Comparison of ENCODE assay signal across 8 cellular contexts in the genomic region with DNA sequence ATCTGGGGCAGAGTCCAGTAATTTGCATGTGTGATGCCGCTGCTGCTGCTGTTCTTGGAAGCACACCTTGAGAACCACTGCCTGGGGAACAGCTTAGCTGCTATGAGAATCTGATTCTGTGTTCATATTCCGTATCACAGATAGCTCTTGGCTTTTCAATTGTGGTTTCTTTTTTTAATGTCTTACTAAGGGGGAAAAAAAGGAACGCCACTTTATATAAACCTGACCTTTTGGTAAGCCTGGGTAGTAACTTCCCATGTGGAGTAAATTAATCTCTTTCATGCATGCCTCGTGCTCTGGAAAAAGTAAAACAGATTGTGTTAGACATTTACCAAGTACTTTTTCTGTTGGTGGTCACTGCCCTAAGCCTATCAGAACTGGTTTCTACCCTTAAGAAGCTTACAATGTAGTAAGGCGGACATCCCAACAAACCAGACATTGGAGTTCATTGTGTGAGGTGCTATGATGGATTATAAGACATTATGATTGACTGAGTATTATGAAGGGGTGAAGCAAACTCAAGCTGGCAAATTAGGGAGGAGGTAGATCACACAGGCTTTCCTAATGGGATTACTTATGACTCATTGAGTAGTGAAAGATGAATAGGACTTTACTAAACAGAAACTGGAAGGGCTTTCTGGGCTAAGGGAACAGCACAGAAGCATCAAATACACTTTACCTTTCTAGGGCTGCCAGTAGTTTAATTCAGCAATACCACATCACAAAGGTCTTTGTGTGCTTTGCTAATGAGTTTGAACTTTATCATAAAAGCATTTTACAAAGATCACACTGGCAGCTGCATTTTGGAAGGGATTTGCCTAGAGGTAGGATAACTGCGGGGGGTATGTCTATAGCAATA.
DNase-seq lines count a peak whose midpoint lies in the region; ATAC-seq and TF ChIP-seq lines count a peak whose summit lies in the region.
"Had no signal": no experiment of that assay in that cellular context is flagged by ENCODE, and none has a peak within 500 bp of the region (broad histone marks: within the 10 kb centered on the region; RNA-seq: fewer than 3 reads in every experiment).

No MANE protein-coding gene starts in this region.

- H3K27ac Mint-ChIP-seq in stimulated activated effector memory CD8-positive, alpha-beta T cell treated with anti-CD3 and anti-CD28 coated beads, Interleukin-12 subunit alpha, Interleukin-12 subunit beta, amount 100 ng/mL, for 72 hours: peak overlapping the region; percentile 4

- H3K27ac ChIP-seq in GM23248 (peak overlapping the region; percentile 75), RWPE1 (no peak overlapping the region), esophagus (ENCODE audit: low read depth in 2 of 2, low read length in 1 of 2) (peak overlapping the region; percentile 2 to 85), dorsolateral prefrontal cortex (no peak overlapping the region)

- no peak for TF ChIP-seq CTCF in RWPE1 (conservative IDR thresholded peaks at IDR 0.05; ENCODE audit: low read depth)
- TF ChIP-seq CTCF in dorsolateral prefrontal cortex (IDR thresholded peaks at IDR 0.05 in 54 of 56, conservative IDR thresholded peaks at IDR 0.05 in 2 of 56; ENCODE audit: low read depth in 1 of 56, partially characterized antibody in 56 of 56): no peak

- WGBS in GM23248 (ENCODE audit: low coverage in 1 of 2, low lambda C conversion rate in 2 of 2, missing lambda C conversion rate in 2 of 2), 2 experiments: 67% methylated on average over 6 of the region's 6 CpGs
- 66 to 67% methylated on average over 6 of the region's 6 CpGs for WGBS in esophagus, 2 donors

- H3K9me3 ChIP-seq in GM23248 (ENCODE audit: low read depth): no peaks in the 10 kb centered on the region
- no peaks in the 10 kb centered on the region for H3K9me3 ChIP-seq in esophagus (ENCODE audit: control insufficient read depth in 2 of 2, insufficient read depth in 1 of 2, low read depth in 1 of 2, low read length in 1 of 2)

- ATAC-seq in stimulated activated effector memory CD8-positive, alpha-beta T cell treated with anti-CD3 and anti-CD28 coated beads, Interleukin-12 subunit alpha, Interleukin-12 subunit beta, amount 100 ng/mL, for 72 hours: no peak
- ATAC-seq in GM19452 (IDR thresholded peaks at IDR 0.05; ENCODE audit: unreplicated experiment): no peak

- intact Hi-C loops in dorsolateral prefrontal cortex (cut with DNase I): no loop called here

- H4K20me1 ChIP-seq in GM23248 (ENCODE audit: insufficient read depth): no peaks in the 10 kb centered on the region

- H3K27me3 ChIP-seq in GM23248 (replicated peaks; ENCODE audit: insufficient read depth) (no peaks in the 10 kb centered on the region), esophagus (ENCODE audit: control insufficient read depth in 1 of 2, insufficient read depth in 2 of 2, low read length in 2 of 2) (no peaks in the 10 kb centered on the region), dorsolateral prefrontal cortex (no peaks in the 10 kb centered on the region)

- no peak overlapping the region for H2AFZ ChIP-seq in GM23248

- peaks cover 21% of the 10 kb centered on the region for H3K4me1 Mint-ChIP-seq in stimulated activated effector memory CD8-positive, alpha-beta T cell treated with anti-CD3 and anti-CD28 coated beads, Interleukin-12 subunit alpha, Interleukin-12 subunit beta, amount 100 ng/mL, for 72 hours

- no peaks in the 10 kb centered on the region for H3K36me3 Mint-ChIP-seq in stimulated activated effector memory CD8-positive, alpha-beta T cell treated with anti-CD3 and anti-CD28 coated beads, Interleukin-12 subunit alpha, Interleukin-12 subunit beta, amount 100 ng/mL, for 72 hours

- H3K4me1 ChIP-seq in GM23248 (ENCODE audit: insufficient read depth) (peaks cover 44% of the 10 kb centered on the region), esophagus (ENCODE audit: control insufficient read depth in 2 of 2, insufficient read depth in 2 of 2, low read length in 1 of 2) (peaks cover 0 to 5% of the 10 kb centered on the region in 2 donors)

- DNase-seq in GM23248 (peak; percentile 63), RWPE1 (ENCODE audit: low spot score) (peak; percentile 19), dorsolateral prefrontal cortex (no peak), cerebellar nuclear complex (lab: John Stamatoyannopoulos, UW) (no peak)
- no peak for DNase-seq in stimulated activated effector memory CD8-positive, alpha-beta T cell treated with anti-CD3 and anti-CD28 coated beads, Interleukin-12 subunit alpha, Interleukin-12 subunit beta, amount 100 ng/mL, for 72 hours (ENCODE audit: low spot score in 2 of 2)
- DNase-seq: glutamatergic neuron had no signal

- POLR2A ChIA-PET in RWPE1 (lab: Yijun Ruan, JAX; ENCODE audit: low non-redundant PET): no interaction called here

- H3K9ac ChIP-seq in GM23248: peak overlapping the region; percentile 39; the same call in 1 of the 2 replicates

- CTCF ChIA-PET in RWPE1 (lab: Yijun Ruan, JAX): no interaction called here

- H3F3A ChIP-seq in GM23248 (ENCODE audit: insufficient read depth): peaks cover 36% of the 10 kb centered on the region

- no peaks in the 10 kb centered on the region for H3K9me2 ChIP-seq in GM23248 (ENCODE audit: insufficient read depth)

- H3K4me3 Mint-ChIP-seq in stimulated activated effector memory CD8-positive, alpha-beta T cell treated with anti-CD3 and anti-CD28 coated beads, Interleukin-12 subunit alpha, Interleukin-12 subunit beta, amount 100 ng/mL, for 72 hours: no peak overlapping the region

- peaks cover 99% of the 10 kb centered on the region for H3K79me2 ChIP-seq in GM23248 (ENCODE audit: insufficient read depth)

- H3K4me3 ChIP-seq in GM23248 (no peak overlapping the region), esophagus (ENCODE audit: low read depth in 1 of 2, low read length in 2 of 2) (no peak overlapping the region), dorsolateral prefrontal cortex (no peak overlapping the region)

- H3K4me2 ChIP-seq in GM23248 (ENCODE audit: unreplicated experiment): peak overlapping the region; percentile 60

- H3K36me3 ChIP-seq in GM23248 (ENCODE audit: low read depth) (no peaks in the 10 kb centered on the region), esophagus (ENCODE audit: control insufficient read depth in 2 of 2, insufficient read depth in 2 of 2, low read length in 1 of 2) (no peaks in the 10 kb centered on the region)

- in situ Hi-C loops in GM23248 (cut with MboI): no loop called here

- H3K9me3 Mint-ChIP-seq in stimulated activated effector memory CD8-positive, alpha-beta T cell treated with anti-CD3 and anti-CD28 coated beads, Interleukin-12 subunit alpha, Interleukin-12 subunit beta, amount 100 ng/mL, for 72 hours: no peaks in the 10 kb centered on the region

Comparison
In these comparisons a context has a peak if more than half of its experiments do, and no peak if none do; other contexts are left out.
1. DNase-seq: peak in GM23248 (single experiment) and RWPE1 (single experiment); none in stimulated activated effector memory CD8-positive, alpha-beta T cell treated with anti-CD3 and anti-CD28 coated beads, Interleukin-12 subunit alpha, Interleukin-12 subunit beta, amount 100 ng/mL, for 72 hours (0 of 2), dorsolateral prefrontal cortex (0 of 10) and cerebellar nuclear complex (0 of 2).
2. H3K27ac ChIP-seq: peak in GM23248 (single experiment) and esophagus (2 of 2); none in RWPE1 (single experiment) and dorsolateral prefrontal cortex (0 of 59).